In the genomic region with DNA sequence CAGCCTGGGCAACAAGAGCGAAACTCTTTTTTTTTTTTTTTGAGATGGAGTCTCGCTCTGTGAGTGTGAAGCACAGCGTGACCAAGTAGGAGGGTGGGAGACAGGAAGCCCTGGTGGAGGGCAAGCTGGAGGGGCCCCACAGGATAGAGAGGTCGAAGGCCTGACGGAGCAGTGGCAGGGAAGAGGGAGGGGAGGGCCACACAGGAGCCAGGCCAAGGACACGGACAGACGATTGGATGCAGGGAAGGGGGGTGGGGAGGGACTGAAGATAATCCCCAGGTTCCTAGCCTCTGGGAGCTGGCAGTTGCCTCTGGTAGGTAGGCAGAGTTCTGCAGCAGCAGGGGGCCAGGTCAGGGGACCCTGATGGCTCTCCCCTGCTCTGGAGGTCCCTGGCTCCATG, we compare ENCODE assay signal across 1 cellular context.
TF ChIP-seq lines count a peak whose summit lies in the region.

No MANE protein-coding gene starts in this region.

TF ChIP-seq in GM23338, 12 proteins besides CTCF, POLR2A, EP300 and RAD21 (continued from another document):
- TF ChIP-seq, protein P1, sequence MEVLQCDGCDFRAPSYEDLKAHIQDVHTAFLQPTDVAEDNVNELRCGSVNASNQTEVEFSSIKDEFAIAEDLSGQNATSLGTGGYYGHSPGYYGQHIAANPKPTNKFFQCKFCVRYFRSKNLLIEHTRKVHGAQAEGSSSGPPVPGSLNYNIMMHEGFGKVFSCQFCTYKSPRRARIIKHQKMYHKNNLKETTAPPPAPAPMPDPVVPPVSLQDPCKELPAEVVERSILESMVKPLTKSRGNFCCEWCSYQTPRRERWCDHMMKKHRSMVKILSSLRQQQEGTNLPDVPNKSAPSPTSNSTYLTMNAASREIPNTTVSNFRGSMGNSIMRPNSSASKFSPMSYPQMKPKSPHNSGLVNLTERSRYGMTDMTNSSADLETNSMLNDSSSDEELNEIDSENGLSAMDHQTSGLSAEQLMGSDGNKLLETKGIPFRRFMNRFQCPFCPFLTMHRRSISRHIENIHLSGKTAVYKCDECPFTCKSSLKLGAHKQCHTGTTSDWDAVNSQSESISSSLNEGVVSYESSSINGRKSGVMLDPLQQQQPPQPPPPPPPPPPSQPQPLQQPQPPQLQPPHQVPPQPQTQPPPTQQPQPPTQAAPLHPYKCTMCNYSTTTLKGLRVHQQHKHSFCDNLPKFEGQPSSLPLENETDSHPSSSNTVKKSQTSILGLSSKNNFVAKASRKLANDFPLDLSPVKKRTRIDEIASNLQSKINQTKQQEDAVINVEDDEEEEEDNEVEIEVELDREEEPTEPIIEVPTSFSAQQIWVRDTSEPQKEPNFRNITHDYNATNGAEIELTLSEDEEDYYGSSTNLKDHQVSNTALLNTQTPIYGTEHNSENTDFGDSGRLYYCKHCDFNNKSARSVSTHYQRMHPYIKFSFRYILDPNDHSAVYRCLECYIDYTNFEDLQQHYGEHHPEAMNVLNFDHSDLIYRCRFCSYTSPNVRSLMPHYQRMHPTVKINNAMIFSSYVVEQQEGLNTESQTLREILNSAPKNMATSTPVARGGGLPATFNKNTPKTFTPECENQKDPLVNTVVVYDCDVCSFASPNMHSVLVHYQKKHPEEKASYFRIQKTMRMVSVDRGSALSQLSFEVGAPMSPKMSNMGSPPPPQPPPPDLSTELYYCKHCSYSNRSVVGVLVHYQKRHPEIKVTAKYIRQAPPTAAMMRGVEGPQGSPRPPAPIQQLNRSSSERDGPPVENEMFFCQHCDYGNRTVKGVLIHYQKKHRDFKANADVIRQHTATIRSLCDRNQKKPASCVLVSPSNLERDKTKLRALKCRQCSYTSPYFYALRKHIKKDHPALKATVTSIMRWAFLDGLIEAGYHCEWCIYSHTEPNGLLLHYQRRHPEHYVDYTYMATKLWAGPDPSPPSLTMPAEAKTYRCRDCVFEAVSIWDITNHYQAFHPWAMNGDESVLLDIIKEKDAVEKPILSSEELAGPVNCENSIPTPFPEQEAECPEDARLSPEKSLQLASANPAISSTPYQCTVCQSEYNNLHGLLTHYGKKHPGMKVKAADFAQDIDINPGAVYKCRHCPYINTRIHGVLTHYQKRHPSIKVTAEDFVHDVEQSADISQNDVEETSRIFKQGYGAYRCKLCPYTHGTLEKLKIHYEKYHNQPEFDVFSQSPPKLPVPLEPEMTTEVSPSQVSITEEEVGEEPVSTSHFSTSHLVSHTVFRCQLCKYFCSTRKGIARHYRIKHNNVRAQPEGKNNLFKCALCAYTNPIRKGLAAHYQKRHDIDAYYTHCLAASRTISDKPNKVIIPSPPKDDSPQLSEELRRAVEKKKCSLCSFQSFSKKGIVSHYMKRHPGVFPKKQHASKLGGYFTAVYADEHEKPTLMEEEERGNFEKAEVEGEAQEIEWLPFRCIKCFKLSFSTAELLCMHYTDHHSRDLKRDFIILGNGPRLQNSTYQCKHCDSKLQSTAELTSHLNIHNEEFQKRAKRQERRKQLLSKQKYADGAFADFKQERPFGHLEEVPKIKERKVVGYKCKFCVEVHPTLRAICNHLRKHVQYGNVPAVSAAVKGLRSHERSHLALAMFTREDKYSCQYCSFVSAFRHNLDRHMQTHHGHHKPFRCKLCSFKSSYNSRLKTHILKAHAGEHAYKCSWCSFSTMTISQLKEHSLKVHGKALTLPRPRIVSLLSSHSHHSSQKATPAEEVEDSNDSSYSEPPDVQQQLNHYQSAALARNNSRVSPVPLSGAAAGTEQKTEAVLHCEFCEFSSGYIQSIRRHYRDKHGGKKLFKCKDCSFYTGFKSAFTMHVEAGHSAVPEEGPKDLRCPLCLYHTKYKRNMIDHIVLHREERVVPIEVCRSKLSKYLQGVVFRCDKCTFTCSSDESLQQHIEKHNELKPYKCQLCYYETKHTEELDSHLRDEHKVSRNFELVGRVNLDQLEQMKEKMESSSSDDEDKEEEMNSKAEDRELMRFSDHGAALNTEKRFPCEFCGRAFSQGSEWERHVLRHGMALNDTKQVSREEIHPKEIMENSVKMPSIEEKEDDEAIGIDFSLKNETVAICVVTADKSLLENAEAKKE (CRISPR knock-in tag; IDR thresholded peaks at IDR 0.05), result no peak
